In the genomic region with DNA sequence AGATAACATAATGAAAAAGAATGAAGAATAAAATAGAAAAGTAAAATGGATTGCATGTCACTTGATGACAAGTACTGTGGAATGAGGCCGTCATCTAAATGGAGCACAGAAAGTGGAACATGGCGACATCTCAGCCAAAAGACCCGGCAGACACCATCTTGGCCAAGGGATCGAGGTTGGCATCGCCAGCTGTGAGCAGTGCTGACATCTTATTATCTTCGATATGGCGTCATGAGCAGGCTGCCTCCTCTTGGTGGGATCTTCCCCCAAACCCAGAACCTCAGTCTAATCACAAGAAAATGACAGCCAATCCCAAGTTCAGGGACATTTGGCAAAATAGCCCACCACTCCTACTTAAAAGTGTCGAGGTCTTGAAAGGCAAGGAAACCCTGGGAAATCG, we compare ENCODE assay signal across 2 cellular contexts.
TF ChIP-seq lines count a peak whose summit lies in the region.

No MANE protein-coding gene starts in this region.

TF ChIP-seq in HepG2, 621 proteins besides CTCF, POLR2A, EP300 and RAD21 (continues in another document):
- TF ChIP-seq ZNF333 (CRISPR knock-in tag; IDR thresholded peaks at IDR 0.05; ENCODE audit: borderline replicate concordance) (no peak), FOXA3 (CRISPR knock-in tag; IDR thresholded peaks at IDR 0.05) (no peak), TAF15 (IDR thresholded peaks at IDR 0.05; ENCODE audit: low read depth, low read length, poor library complexity, severe bottlenecking) (no peak), NR2F2 (IDR thresholded peaks at IDR 0.05; ENCODE audit: borderline replicate concordance, low read depth) (no peak), KLF9 (CRISPR knock-in tag; IDR thresholded peaks at IDR 0.05; ENCODE audit: low read depth) (no peak), AGO2 (optimal IDR thresholded peaks at IDR 0.05; ENCODE audit: low read depth, low read length) (no peak), SMARCE1 (IDR thresholded peaks at IDR 0.05; ENCODE audit: borderline replicate concordance) (no peak), ZNF75D (CRISPR knock-in tag; IDR thresholded peaks at IDR 0.05; ENCODE audit: borderline replicate concordance) (no peak), ZNF317 (CRISPR knock-in tag; IDR thresholded peaks at IDR 0.05) (no peak), SMYD3 (CRISPR knock-in tag; IDR thresholded peaks at IDR 0.05) (no peak), ZNF558 (CRISPR knock-in tag; IDR thresholded peaks at IDR 0.05; ENCODE audit: borderline replicate concordance) (no peak), ZBTB20 (CRISPR knock-in tag; IDR thresholded peaks at IDR 0.05; ENCODE audit: borderline replicate concordance, low read depth) (no peak), JDP2 (CRISPR knock-in tag; IDR thresholded peaks at IDR 0.05; ENCODE audit: borderline replicate concordance) (no peak)
- TF ChIP-seq, protein P1, sequence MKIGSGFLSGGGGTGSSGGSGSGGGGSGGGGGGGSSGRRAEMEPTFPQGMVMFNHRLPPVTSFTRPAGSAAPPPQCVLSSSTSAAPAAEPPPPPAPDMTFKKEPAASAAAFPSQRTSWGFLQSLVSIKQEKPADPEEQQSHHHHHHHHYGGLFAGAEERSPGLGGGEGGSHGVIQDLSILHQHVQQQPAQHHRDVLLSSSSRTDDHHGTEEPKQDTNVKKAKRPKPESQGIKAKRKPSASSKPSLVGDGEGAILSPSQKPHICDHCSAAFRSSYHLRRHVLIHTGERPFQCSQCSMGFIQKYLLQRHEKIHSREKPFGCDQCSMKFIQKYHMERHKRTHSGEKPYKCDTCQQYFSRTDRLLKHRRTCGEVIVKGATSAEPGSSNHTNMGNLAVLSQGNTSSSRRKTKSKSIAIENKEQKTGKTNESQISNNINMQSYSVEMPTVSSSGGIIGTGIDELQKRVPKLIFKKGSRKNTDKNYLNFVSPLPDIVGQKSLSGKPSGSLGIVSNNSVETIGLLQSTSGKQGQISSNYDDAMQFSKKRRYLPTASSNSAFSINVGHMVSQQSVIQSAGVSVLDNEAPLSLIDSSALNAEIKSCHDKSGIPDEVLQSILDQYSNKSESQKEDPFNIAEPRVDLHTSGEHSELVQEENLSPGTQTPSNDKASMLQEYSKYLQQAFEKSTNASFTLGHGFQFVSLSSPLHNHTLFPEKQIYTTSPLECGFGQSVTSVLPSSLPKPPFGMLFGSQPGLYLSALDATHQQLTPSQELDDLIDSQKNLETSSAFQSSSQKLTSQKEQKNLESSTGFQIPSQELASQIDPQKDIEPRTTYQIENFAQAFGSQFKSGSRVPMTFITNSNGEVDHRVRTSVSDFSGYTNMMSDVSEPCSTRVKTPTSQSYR (CRISPR knock-in tag; IDR thresholded peaks at IDR 0.05; ENCODE audit: borderline replicate concordance), result no peak
- TF ChIP-seq, protein P2, sequence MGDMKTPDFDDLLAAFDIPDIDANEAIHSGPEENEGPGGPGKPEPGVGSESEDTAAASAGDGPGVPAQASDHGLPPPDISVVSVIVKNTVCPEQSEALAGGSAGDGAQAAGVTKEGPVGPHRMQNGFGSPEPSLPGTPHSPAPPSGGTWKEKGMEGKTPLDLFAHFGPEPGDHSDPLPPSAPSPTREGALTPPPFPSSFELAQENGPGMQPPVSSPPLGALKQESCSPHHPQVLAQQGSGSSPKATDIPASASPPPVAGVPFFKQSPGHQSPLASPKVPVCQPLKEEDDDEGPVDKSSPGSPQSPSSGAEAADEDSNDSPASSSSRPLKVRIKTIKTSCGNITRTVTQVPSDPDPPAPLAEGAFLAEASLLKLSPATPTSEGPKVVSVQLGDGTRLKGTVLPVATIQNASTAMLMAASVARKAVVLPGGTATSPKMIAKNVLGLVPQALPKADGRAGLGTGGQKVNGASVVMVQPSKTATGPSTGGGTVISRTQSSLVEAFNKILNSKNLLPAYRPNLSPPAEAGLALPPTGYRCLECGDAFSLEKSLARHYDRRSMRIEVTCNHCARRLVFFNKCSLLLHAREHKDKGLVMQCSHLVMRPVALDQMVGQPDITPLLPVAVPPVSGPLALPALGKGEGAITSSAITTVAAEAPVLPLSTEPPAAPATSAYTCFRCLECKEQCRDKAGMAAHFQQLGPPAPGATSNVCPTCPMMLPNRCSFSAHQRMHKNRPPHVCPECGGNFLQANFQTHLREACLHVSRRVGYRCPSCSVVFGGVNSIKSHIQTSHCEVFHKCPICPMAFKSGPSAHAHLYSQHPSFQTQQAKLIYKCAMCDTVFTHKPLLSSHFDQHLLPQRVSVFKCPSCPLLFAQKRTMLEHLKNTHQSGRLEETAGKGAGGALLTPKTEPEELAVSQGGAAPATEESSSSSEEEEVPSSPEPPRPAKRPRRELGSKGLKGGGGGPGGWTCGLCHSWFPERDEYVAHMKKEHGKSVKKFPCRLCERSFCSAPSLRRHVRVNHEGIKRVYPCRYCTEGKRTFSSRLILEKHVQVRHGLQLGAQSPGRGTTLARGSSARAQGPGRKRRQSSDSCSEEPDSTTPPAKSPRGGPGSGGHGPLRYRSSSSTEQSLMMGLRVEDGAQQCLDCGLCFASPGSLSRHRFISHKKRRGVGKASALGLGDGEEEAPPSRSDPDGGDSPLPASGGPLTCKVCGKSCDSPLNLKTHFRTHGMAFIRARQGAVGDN (CRISPR knock-in tag; IDR thresholded peaks at IDR 0.05), result no peak
- TF ChIP-seq, protein P3, sequence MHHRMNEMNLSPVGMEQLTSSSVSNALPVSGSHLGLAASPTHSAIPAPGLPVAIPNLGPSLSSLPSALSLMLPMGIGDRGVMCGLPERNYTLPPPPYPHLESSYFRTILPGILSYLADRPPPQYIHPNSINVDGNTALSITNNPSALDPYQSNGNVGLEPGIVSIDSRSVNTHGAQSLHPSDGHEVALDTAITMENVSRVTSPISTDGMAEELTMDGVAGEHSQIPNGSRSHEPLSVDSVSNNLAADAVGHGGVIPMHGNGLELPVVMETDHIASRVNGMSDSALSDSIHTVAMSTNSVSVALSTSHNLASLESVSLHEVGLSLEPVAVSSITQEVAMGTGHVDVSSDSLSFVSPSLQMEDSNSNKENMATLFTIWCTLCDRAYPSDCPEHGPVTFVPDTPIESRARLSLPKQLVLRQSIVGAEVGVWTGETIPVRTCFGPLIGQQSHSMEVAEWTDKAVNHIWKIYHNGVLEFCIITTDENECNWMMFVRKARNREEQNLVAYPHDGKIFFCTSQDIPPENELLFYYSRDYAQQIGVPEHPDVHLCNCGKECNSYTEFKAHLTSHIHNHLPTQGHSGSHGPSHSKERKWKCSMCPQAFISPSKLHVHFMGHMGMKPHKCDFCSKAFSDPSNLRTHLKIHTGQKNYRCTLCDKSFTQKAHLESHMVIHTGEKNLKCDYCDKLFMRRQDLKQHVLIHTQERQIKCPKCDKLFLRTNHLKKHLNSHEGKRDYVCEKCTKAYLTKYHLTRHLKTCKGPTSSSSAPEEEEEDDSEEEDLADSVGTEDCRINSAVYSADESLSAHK (CRISPR knock-in tag; IDR thresholded peaks at IDR 0.05; ENCODE audit: borderline replicate concordance), result no peak
- TF ChIP-seq, protein P4, sequence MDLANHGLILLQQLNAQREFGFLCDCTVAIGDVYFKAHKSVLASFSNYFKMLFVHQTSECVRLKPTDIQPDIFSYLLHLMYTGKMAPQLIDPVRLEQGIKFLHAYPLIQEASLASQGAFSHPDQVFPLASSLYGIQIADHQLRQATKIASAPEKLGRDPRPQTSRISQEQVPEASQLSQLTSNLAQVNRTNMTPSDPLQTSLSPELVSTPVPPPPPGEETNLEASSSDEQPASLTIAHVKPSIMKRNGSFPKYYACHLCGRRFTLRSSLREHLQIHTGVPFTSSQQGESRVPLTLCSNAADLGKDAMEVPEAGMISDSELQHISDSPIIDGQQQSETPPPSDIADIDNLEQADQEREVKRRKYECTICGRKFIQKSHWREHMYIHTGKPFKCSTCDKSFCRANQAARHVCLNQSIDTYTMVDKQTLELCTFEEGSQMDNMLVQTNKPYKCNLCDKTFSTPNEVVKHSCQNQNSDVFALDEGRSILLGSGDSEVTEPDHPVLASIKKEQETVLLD (CRISPR knock-in tag; IDR thresholded peaks at IDR 0.05; ENCODE audit: low read depth), result no peak

TF ChIP-seq in liver, 16 proteins besides CTCF, POLR2A, EP300 and RAD21:
- TF ChIP-seq, protein P5, sequence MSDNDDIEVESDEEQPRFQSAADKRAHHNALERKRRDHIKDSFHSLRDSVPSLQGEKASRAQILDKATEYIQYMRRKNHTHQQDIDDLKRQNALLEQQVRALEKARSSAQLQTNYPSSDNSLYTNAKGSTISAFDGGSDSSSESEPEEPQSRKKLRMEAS (IDR thresholded peaks at IDR 0.05), result no peak
- TF ChIP-seq NR2F2 (IDR thresholded peaks at IDR 0.05) (no peak), HNF4G (IDR thresholded peaks at IDR 0.05) (no peak), FOXA1 (IDR thresholded peaks at IDR 0.05) (no peak)
